8 cellular contexts compared by ENCODE assay signal in genomic region chr9:128127990-128128835, GRCh38. TPM values are rescaled to one million over a fixed set of nuclear protein-coding genes. Genes with fewer than 3 reads are reported as not detected.
A peak's percentile ranks its signal among the peaks of the same experiment; 100 is the strongest.
DNase-seq lines count a peak whose midpoint lies in the region; ATAC-seq, FAIRE-seq and TF ChIP-seq lines count a peak whose summit lies in the region.

No MANE protein-coding gene starts in this region.

- FAIRE-seq in bronchial epithelial cell (lab: Jason Lieb, UNC): no peak

- H3K36me3 ChIP-seq in bronchial epithelial cell (ENCODE audit: control insufficient read depth, insufficient read depth, low read length): peaks cover 10% of the 10 kb centered on the region

- H3K4me3 ChIP-seq in bronchial epithelial cell (ENCODE audit: low read depth, low read length): peak overlapping the region; percentile 98

- H3K9me3 Mint-ChIP-seq in WTC11 (peaks cover 9% of the 10 kb centered on the region), immature natural killer cell (no peaks in the 10 kb centered on the region)

- H3K27me3 Mint-ChIP-seq in WTC11 (ENCODE audit: low read depth) (peaks cover 19% of the 10 kb centered on the region), immature natural killer cell (ENCODE audit: low read depth in 3 of 3) (peaks cover 7 to 17% (median 9%) of the 10 kb centered on the region in 3 donors)

- ATAC-seq in GM18907 (IDR thresholded peaks at IDR 0.05; ENCODE audit: unreplicated experiment) (peak; percentile 69), HG03159 (IDR thresholded peaks at IDR 0.05; ENCODE audit: unreplicated experiment) (peak; percentile 67), WTC11 (peak; percentile 80)

- in situ Hi-C loops in ACHN (cut with HindIII; ENCODE audit: low pct_ligation_motif_present, low pct_unique_long_range_greater_than_20kb, low sequenced_read_pairs): no loop called here

- POLR2A ChIA-PET in WTC11 (lab: Charles Lee): interaction anchor here (0.8 to 0.9 kb wide), 2 partner anchors 31 to 71 kb away, joined by 3 to 4 read pairs; partner anchors contain the start of gene BBLN

- peaks cover 5% of the 10 kb centered on the region for H3K27me3 ChIP-seq in bronchial epithelial cell (ENCODE audit: control insufficient read depth, insufficient read depth, low read length)

- H3K4me1 Mint-ChIP-seq in WTC11: peaks cover 17% of the 10 kb centered on the region
- H3K4me1 Mint-ChIP-seq in immature natural killer cell: peaks cover 34 to 42% of the 10 kb centered on the region in 2 donors

- CTCF ChIA-PET in WTC11 (lab: Charles Lee): interaction anchor here (0.5 to 3.0 kb wide), 21 partner anchors 9 to 234 kb away, joined by 3 to 53 read pairs (median 3); partner anchors contain the start of genes BBLN and CIZ1

- H3K36me3 Mint-ChIP-seq in WTC11 (peaks cover 14% of the 10 kb centered on the region), immature natural killer cell (no peaks in the 10 kb centered on the region)

- DNase-seq in ACHN (peak; percentile 88), NCI-H2196 treated with DMSO at 0.1 percent for 48 hours (lab: John Stamatoyannopoulos, UW; ENCODE audit: unreplicated experiment) (peak; percentile 78), WTC11 (ENCODE audit: low spot score) (peak; percentile 80), bronchial epithelial cell (ENCODE audit: low read depth) (peak; percentile 79), immature natural killer cell (peak; percentile 91 to 94 (median 93)), smooth muscle cell of the brain vasculature (ENCODE audit: low read depth, low spot score) (peak; percentile 78)

- H3K4me3 Mint-ChIP-seq in WTC11: peak overlapping the region; percentile 94
- peak overlapping the region; percentile 95 to 99 (median 99) for H3K4me3 Mint-ChIP-seq in immature natural killer cell

- TF ChIP-seq CTCF in WTC11 (IDR thresholded peaks at IDR 0.05) (no peak), bronchial epithelial cell (IDR thresholded peaks at IDR 0.05; ENCODE audit: insufficient read depth, low read length, severe bottlenecking) (no peak)

- H3K27ac Mint-ChIP-seq in WTC11 (peak overlapping the region; percentile 97), immature natural killer cell (peak overlapping the region; percentile 97 to 99 (median 98))

TF ChIP-seq in WTC11, 78 proteins besides CTCF, POLR2A, EP300 and RAD21 (continues in another document):
- TF ChIP-seq ATF3 (CRISPR knock-in tag; conservative IDR thresholded peaks at IDR 0.05) (no peak), NR3C1 (CRISPR knock-in tag; conservative IDR thresholded peaks at IDR 0.05; ENCODE audit: low read depth) (no peak), ZNF263 (CRISPR knock-in tag; IDR thresholded peaks at IDR 0.05; ENCODE audit: low read depth) (no peak), FOXP4 (CRISPR knock-in tag; IDR thresholded peaks at IDR 0.05) (no peak), ZNF532 (CRISPR knock-in tag; IDR thresholded peaks at IDR 0.05; ENCODE audit: borderline replicate concordance) (no peak), USF1 (CRISPR knock-in tag; IDR thresholded peaks at IDR 0.05) (peak; percentile 80), PRDM15 (CRISPR knock-in tag; IDR thresholded peaks at IDR 0.05) (0 out of 2 replicates have a peak, but pooled peaks have one; percentile 46)

RNA-seq across cellular contexts. Expression of gene PTGES2, which starts 0.7 kb away (rescaled TPM):
- 96.2 to 118 TPM (median 98.4 TPM) in 3 replicates for total RNA-seq in WTC11 (2021)
- 130 and 137 TPM in 2 replicates for total RNA-seq in bronchial epithelial cell
- 10 to 100 TPM; 31.4 to 60.9 (median 56.6) TPM for polyA plus RNA-seq in immature natural killer cell

RNA-seq across cellular contexts. Expression of gene LCN2, which starts 21.0 kb away (rescaled TPM):
- total RNA-seq in WTC11 (2021): 1.0 to 3.0 TPM (median 1.3 TPM) in 3 replicates
- total RNA-seq in bronchial epithelial cell: 48.4 and 110 TPM in 2 replicates
- polyA plus RNA-seq in immature natural killer cell: under 1 TPM in 2 of 3 donors, not detected in 1; 0.44 to 0.66 TPM

RNA-seq across cellular contexts. Expression of gene BBLN, which starts 31.9 kb away (rescaled TPM):
- total RNA-seq in WTC11 (2021) (77.1 to 86.9 TPM (median 86.6 TPM) in 3 replicates), bronchial epithelial cell (28.2 and 29.4 TPM in 2 replicates)
- 100 to 1,000 TPM; 115 to 194 (median 182) TPM for polyA plus RNA-seq in immature natural killer cell

Comparison
In these comparisons a context has a peak if more than half of its experiments do, and no peak if none do; other contexts are left out.
1. Peak in every context shown above with its lines: DNase-seq, ATAC-seq and H3K4me3 ChIP-seq.
2. RNA of gene LCN2, which starts 21.0 kb away (total RNA-seq): 48.4 to 110 TPM in bronchial epithelial cell; 1.0 to 3.0 TPM in WTC11; every median in the first group is over 10 times any median in the second.